Comparison of ENCODE assay signal across 8 cellular contexts in the genomic region with DNA sequence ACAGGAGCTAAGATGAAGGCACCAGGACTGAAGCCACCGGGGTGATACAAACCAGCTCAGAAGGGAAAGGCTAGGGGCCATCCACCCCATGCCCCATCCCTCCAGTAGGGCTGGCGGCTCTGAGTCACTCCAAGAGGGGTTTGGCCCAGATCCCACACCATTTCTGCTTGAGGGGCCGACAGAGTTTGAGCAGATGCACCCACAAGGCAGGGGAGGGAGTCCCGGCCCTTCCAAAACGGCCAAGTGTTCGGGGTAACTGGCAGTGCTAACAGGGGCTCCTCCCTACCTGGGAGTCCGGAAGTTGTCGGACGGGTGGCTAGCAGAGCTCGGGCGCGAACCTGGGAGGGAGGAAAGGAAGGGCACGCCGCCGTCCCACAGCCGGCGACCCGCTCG. TPM values are rescaled to one million over a fixed set of nuclear protein-coding genes. Genes with fewer than 3 reads are reported as not detected.
A peak's percentile ranks its signal among the peaks of the same experiment; 100 is the strongest.
DNase-seq lines count a peak whose midpoint lies in the region; ATAC-seq and TF ChIP-seq lines count a peak whose summit lies in the region.

No MANE protein-coding gene starts in this region.

- no peak for TF ChIP-seq POLR2A in heart left ventricle (IDR thresholded peaks at IDR 0.05)

- no peak overlapping the region for H3K27ac ChIP-seq in HUES64 (ENCODE audit: low read depth, low read length)
- peak overlapping the region; percentile 87 to 97 (median 94) for H3K27ac ChIP-seq in heart left ventricle

- H3K4me3 Mint-ChIP-seq in activated naive CD4-positive, alpha-beta T cell treated with anti-CD3 and anti-CD28 coated beads for 36 hours = peak overlapping the region; percentile 83

- CTCF ChIA-PET in activated naive CD4-positive, alpha-beta T cell treated with anti-CD3 and anti-CD28 coated beads for 36 hours (lab: Charles Lee) = interaction anchor here (0.7 to 2.3 kb wide), 6 partner anchors 36 to 354 kb away, joined by 3 to 8 read pairs (median 3); partner anchors contain the start of genes FLNA and RPL10
- CTCF ChIA-PET in GM10248 (lab: Yijun Ruan, JAX) = interaction anchor here (0.7 to 2.1 kb wide), 6 partner anchors 20 to 119 kb away, joined by 3 to 8 read pairs (median 3); partner anchors contain the start of gene FAM3A

- TF ChIP-seq CTCF in heart left ventricle (IDR thresholded peaks at IDR 0.05) = no peak
- no peak for TF ChIP-seq CTCF in GM10248 (IDR thresholded peaks at IDR 0.05; ENCODE audit: control extremely low read depth, extremely low read depth, low read depth, missing control alignments)

- intact Hi-C loops in activated naive CD4-positive, alpha-beta T cell treated with anti-CD3 and anti-CD28 coated beads for 36 hours (cut with micrococcal nuclease) = loop anchor here (1.0 to 2.0 kb wide), 6 partner anchors 11 to 119 kb away; partner anchors contain the start of genes ATP6AP1, FAM3A, GDI1 and LAGE3
- intact Hi-C loops in heart left ventricle (cut with DNase I) = loop anchor here in 2 of 10 donors (1.0 to 5.0 kb wide), 4 partner anchors 26 to 93 kb away; partner anchors contain the start of genes FAM3A (in 2 of the 2), ATP6AP1 (in 1 of the 2) and RPL10 (in 1 of the 2)

- H3K27me3 Mint-ChIP-seq in activated naive CD4-positive, alpha-beta T cell treated with anti-CD3 and anti-CD28 coated beads for 36 hours (ENCODE audit: low read depth) = no peaks in the 10 kb centered on the region

- POLR2A ChIA-PET in GM10248 (lab: Yijun Ruan, JAX) = interaction anchor here (1.0 to 1.8 kb wide), 5 partner anchors 11 to 119 kb away, joined by 3 to 7 read pairs (median 4); partner anchors contain the start of gene LAGE3

- H3K4me3 ChIP-seq in HUES64 (ENCODE audit: low read length) = peak overlapping the region; percentile 59
- H3K4me3 ChIP-seq in heart left ventricle = peak overlapping the region; percentile 32 to 87 (median 69)

- 8% methylated on average over 19 of the region's 19 CpGs for WGBS in HUES64
- 0 to 64% (median 19%) methylated on average over 3 to 19 of the region's 19 CpGs for WGBS in heart left ventricle, 4 donors

- peaks cover 4% of the 10 kb centered on the region for H3K36me3 Mint-ChIP-seq in activated naive CD4-positive, alpha-beta T cell treated with anti-CD3 and anti-CD28 coated beads for 36 hours (ENCODE audit: low read depth)

- H3K9me3 ChIP-seq in HUES64 (ENCODE audit: insufficient read depth, low read depth, low read length) = no peaks in the 10 kb centered on the region
- no peaks in the 10 kb centered on the region for H3K9me3 ChIP-seq in heart left ventricle

- H3K4me1 ChIP-seq in HUES64 (ENCODE audit: insufficient read depth, low read length) = no peaks in the 10 kb centered on the region
- H3K4me1 ChIP-seq in heart left ventricle = peaks cover 0 to 24% (median 10%) of the 10 kb centered on the region in 12 donors

- H3K27me3 ChIP-seq in HUES64 (ENCODE audit: insufficient read depth, low read length) = no peaks in the 10 kb centered on the region
- no peaks in the 10 kb centered on the region for H3K27me3 ChIP-seq in heart left ventricle

- H3K4me1 Mint-ChIP-seq in activated naive CD4-positive, alpha-beta T cell treated with anti-CD3 and anti-CD28 coated beads for 36 hours (ENCODE audit: low read depth) = peaks cover 23% of the 10 kb centered on the region

- H3K9ac ChIP-seq in HUES64 (ENCODE audit: low read depth, low read length) = peak overlapping the region; percentile 30; the same call in 1 of the 2 replicates

- H3K27ac Mint-ChIP-seq in activated naive CD4-positive, alpha-beta T cell treated with anti-CD3 and anti-CD28 coated beads for 36 hours = peak overlapping the region; percentile 88

- ATAC-seq in GM21381 (IDR thresholded peaks at IDR 0.05; ENCODE audit: unreplicated experiment) (peak; percentile 12), heart left ventricle (peak in 2 of 4 donors; percentile 2 to 5)

- H3K36me3 ChIP-seq in HUES64 (ENCODE audit: insufficient read depth, low read length) (peaks cover 4% of the 10 kb centered on the region), heart left ventricle (peaks cover 0 to 6% (median 2%) of the 10 kb centered on the region in 9 donors)

- no peaks in the 10 kb centered on the region for H3K9me3 Mint-ChIP-seq in activated naive CD4-positive, alpha-beta T cell treated with anti-CD3 and anti-CD28 coated beads for 36 hours

- peak; percentile 69 for DNase-seq in Daoy (ENCODE audit: low read depth)
- DNase-seq in activated naive CD4-positive, alpha-beta T cell treated with anti-CD3 and anti-CD28 coated beads for 36 hours = peak; percentile 23
- DNase-seq in heart left ventricle = peak in 1 of 5 donors; percentile 44
- DNase-seq in retina = peak; percentile 34
- DNase-seq in GM10248 (ENCODE audit: extremely low spot score) = no peak
- DNase-seq in Kasumi-1 (lab: John Stamatoyannopoulos, UW) = no peak

RNA-seq across cellular contexts. Expression of gene SLC10A3, which starts 0.4 kb away (rescaled TPM):
- 15.7 and 22.6 TPM in 2 replicates for total RNA-seq in Daoy (2014; rRNA removed; shearing (Covaris generic))
- 5.3 TPM for polyA plus RNA-seq in HUES64 (2013, experiment 1 of 2)
- 5.6 TPM for polyA plus RNA-seq in HUES64 (2013, experiment 2 of 2)
- total RNA-seq in activated naive CD4-positive, alpha-beta T cell treated with anti-CD3 and anti-CD28 coated beads for 36 hours = 1 to 10 TPM; 6.7 to 6.9 TPM
- total RNA-seq in heart left ventricle = 10 to 100 TPM in 8 of 9 donors, 1 to 10 TPM in 1; 8.3 to 33.3 (median 15.5) TPM
- polyA plus RNA-seq in heart left ventricle = 10 to 100 TPM; 12.2 to 50.6 TPM

RNA-seq across cellular contexts. Expression of gene UBL4A, which starts 3.6 kb away (rescaled TPM):
- total RNA-seq in Daoy (2014; rRNA removed; shearing (Covaris generic)) = 36.6 and 54.3 TPM in 2 replicates
- 19.0 TPM for polyA plus RNA-seq in HUES64 (2013, experiment 1 of 2)
- polyA plus RNA-seq in HUES64 (2013, experiment 2 of 2) = 23.5 TPM
- 10 to 100 TPM; 37.4 to 38.2 TPM for total RNA-seq in activated naive CD4-positive, alpha-beta T cell treated with anti-CD3 and anti-CD28 coated beads for 36 hours
- 10 to 100 TPM; 40.6 to 92.8 (median 53.7) TPM for total RNA-seq in heart left ventricle
- 10 to 100 TPM; 34.6 to 72.8 TPM for polyA plus RNA-seq in heart left ventricle

RNA-seq across cellular contexts. Expression of gene LAGE3, which starts 10.9 kb away (rescaled TPM):
- total RNA-seq in Daoy (2014; rRNA removed; shearing (Covaris generic)) = 50.7 and 51.3 TPM in 2 replicates
- 37.0 TPM for polyA plus RNA-seq in HUES64 (2013, experiment 1 of 2)
- polyA plus RNA-seq in HUES64 (2013, experiment 2 of 2) = 34.0 TPM
- 10 to 100 TPM; 42.3 to 42.8 TPM for total RNA-seq in activated naive CD4-positive, alpha-beta T cell treated with anti-CD3 and anti-CD28 coated beads for 36 hours
- total RNA-seq in heart left ventricle = 10 to 100 TPM; 16.2 to 23.6 (median 18.9) TPM
- polyA plus RNA-seq in heart left ventricle = 10 to 100 TPM; 15.1 to 26.8 TPM

RNA-seq across cellular contexts. Expression of gene FAM3A, which starts 26.0 kb away (rescaled TPM):
- total RNA-seq in Daoy (2014; rRNA removed; shearing (Covaris generic)) = 8.2 and 11.3 TPM in 2 replicates
- 13.5 TPM for polyA plus RNA-seq in HUES64 (2013, experiment 1 of 2)
- 15.5 TPM for polyA plus RNA-seq in HUES64 (2013, experiment 2 of 2)
- total RNA-seq in activated naive CD4-positive, alpha-beta T cell treated with anti-CD3 and anti-CD28 coated beads for 36 hours = 10 to 100 TPM; 17.8 to 21.4 TPM
- 10 to 100 TPM; 36.2 to 82.6 (median 48.6) TPM for total RNA-seq in heart left ventricle
- 10 to 100 TPM; 66.1 to 72.2 TPM for polyA plus RNA-seq in heart left ventricle

RNA-seq across cellular contexts. Expression of gene PLXNA3, which starts 31.9 kb away (rescaled TPM):
- total RNA-seq in Daoy (2014; rRNA removed; shearing (Covaris generic)) = 1.5 and 15.6 TPM in 2 replicates
- 9.5 TPM for polyA plus RNA-seq in HUES64 (2013, experiment 1 of 2)
- 12.7 TPM for polyA plus RNA-seq in HUES64 (2013, experiment 2 of 2)
- 1 to 10 TPM; 5.9 to 7.6 TPM for total RNA-seq in activated naive CD4-positive, alpha-beta T cell treated with anti-CD3 and anti-CD28 coated beads for 36 hours
- total RNA-seq in heart left ventricle = 10 to 100 TPM in 7 of 9 donors, 1 to 10 TPM in 2; 4.7 to 46.6 (median 15.3) TPM
- 10 to 100 TPM in 1 of 2 donors, 1 to 10 TPM in 1; 8.7 to 12.2 TPM for polyA plus RNA-seq in heart left ventricle

Comparison
In these comparisons a context has a peak if more than half of its experiments do, and no peak if none do; other contexts are left out.
1. DNase-seq: peak in Daoy (single experiment), activated naive CD4-positive, alpha-beta T cell treated with anti-CD3 and anti-CD28 coated beads for 36 hours (single experiment) and retina (single experiment); none in GM10248 (single experiment) and Kasumi-1 (0 of 2).